1 cellular context compared by ENCODE assay signal in the genomic region with DNA sequence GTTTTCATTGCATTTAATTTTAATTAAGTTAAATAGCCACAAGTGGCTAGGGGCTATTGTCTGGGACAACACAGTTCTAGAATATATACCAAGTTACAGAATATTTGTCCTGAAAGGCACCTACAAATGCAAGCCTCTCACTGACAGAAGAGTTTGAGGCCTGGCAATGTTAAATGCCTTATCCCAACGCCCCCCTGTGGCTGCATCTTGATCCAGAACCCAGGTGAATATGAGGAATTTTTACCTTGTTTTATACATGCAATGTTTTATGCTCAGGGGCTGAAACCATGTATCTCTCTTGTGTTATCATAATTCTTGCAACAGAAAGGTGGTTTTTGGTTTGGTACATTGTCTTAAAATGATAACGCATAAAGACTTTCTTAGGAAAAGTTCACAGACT.
TF ChIP-seq lines count a peak whose summit lies in the region.

No MANE protein-coding gene starts in this region.

TF ChIP-seq in H1, 55 proteins besides CTCF, POLR2A, EP300 and RAD21 (continued from another document):
- TF ChIP-seq CHD2 (IDR thresholded peaks at IDR 0.05; ENCODE audit: low read length), result no peak
